ENCODE assay signal across 11 cellular contexts in the genomic region with DNA sequence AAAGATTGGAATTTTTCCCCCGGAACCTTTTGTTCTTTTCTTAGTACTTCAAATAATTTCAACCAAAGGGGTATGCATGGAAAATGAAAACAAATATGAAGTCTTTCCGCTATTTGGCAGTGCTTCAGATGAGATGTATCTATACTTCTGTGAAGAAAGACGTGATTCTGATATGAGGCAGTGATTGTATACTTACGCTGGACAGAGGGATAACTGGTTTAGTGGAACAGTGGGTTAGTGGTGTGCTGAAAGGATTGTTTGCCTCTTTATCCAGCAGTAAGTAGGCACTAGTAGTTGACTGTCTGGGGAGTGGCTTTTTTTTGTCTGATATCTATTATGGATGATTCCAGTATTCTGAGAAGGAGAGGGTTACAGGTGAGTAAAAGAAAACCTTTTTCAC.
DNase-seq lines count a peak whose midpoint lies in the region; ATAC-seq and TF ChIP-seq lines count a peak whose summit lies in the region.
"Had no signal": no experiment of that assay in that cellular context is flagged by ENCODE, and none has a peak within 500 bp of the region (broad histone marks: within the 10 kb centered on the region; RNA-seq: fewer than 3 reads in every experiment).

No MANE protein-coding gene starts in this region.

- H3K4me3 ChIP-seq in heart left ventricle (peak overlapping the region in 8 of 12 donors; percentile 14 to 50 (median 32)), upper lobe of left lung (peak overlapping the region in 3 of 4 donors; percentile 19 to 37 (median 36))

- H3K4me1 ChIP-seq in heart left ventricle = peaks cover 0 to 33% (median 9%) of the 10 kb centered on the region in 12 donors
- peaks cover 0 to 4% (median 2%) of the 10 kb centered on the region in 4 donors for H3K4me1 ChIP-seq in upper lobe of left lung

- H3K27ac Mint-ChIP-seq in activated T-helper 17 cell treated with anti-CD3 and anti-CD28 coated beads, Interleukin-2, amount 50 U/mL, for 72 hours = peak overlapping the region; percentile 47
- H3K27ac Mint-ChIP-seq: effector memory CD8-positive, alpha-beta T cell had no signal

- H3K4me3 Mint-ChIP-seq in activated T-helper 17 cell treated with anti-CD3 and anti-CD28 coated beads, Interleukin-2, amount 50 U/mL, for 72 hours = peak overlapping the region; percentile 69
- H3K4me3 Mint-ChIP-seq: effector memory CD8-positive, alpha-beta T cell had no signal

- no peak overlapping the region for H3K27ac ChIP-seq in heart left ventricle
- no peak overlapping the region for H3K27ac ChIP-seq in upper lobe of left lung

- intact Hi-C loops in heart left ventricle (cut with DNase I) (no loop called here), Right ventricle myocardium inferior (cut with DNase I) (no loop called here)

- H3K36me3 ChIP-seq in heart left ventricle (no peaks in the 10 kb centered on the region), upper lobe of left lung (no peaks in the 10 kb centered on the region)

- ATAC-seq in heart left ventricle (no peak), Right ventricle myocardium inferior (no peak), upper lobe of left lung (ENCODE audit: low FRiP score in 2 of 2) (no peak), HG02623 (IDR thresholded peaks at IDR 0.05; ENCODE audit: unreplicated experiment) (no peak)
- no peak for ATAC-seq in activated T-helper 17 cell treated with anti-CD3 and anti-CD28 coated beads, Interleukin-2, amount 50 U/mL, for 72 hours (replicated peaks)
- ATAC-seq: effector memory CD8-positive, alpha-beta T cell; Panc1 had no signal

- no peaks in the 10 kb centered on the region for H3K27me3 ChIP-seq in heart left ventricle
- H3K27me3 ChIP-seq in upper lobe of left lung = no peaks in the 10 kb centered on the region

- WGBS in heart left ventricle, 4 donors = 57 to 66% (median 62%) methylated on average over 4 of the region's 4 CpGs
- WGBS in upper lobe of left lung, 2 donors = 37 to 59% methylated on average over 4 of the region's 4 CpGs

- H3K27me3 Mint-ChIP-seq in activated T-helper 17 cell treated with anti-CD3 and anti-CD28 coated beads, Interleukin-2, amount 50 U/mL, for 72 hours = no peaks in the 10 kb centered on the region
- H3K27me3 Mint-ChIP-seq: effector memory CD8-positive, alpha-beta T cell had no signal

- no peak for TF ChIP-seq EP300 in upper lobe of left lung (IDR thresholded peaks at IDR 0.05)

- H3K36me3 Mint-ChIP-seq in activated T-helper 17 cell treated with anti-CD3 and anti-CD28 coated beads, Interleukin-2, amount 50 U/mL, for 72 hours (ENCODE audit: low read depth) = no peaks in the 10 kb centered on the region

- H3K4me1 Mint-ChIP-seq in activated T-helper 17 cell treated with anti-CD3 and anti-CD28 coated beads, Interleukin-2, amount 50 U/mL, for 72 hours = peaks cover 35% of the 10 kb centered on the region

- TF ChIP-seq CTCF in heart left ventricle (IDR thresholded peaks at IDR 0.05) = no peak
- TF ChIP-seq CTCF in upper lobe of left lung (IDR thresholded peaks at IDR 0.05) = no peak

- DNase-seq in heart left ventricle (no peak), Right ventricle myocardium inferior (ENCODE audit: missing footprints) (no peak), iris pigment epithelial cell (ENCODE audit: low read depth) (peak; percentile 50), upper lobe of left lung (no peak), T1000 (lab: John Stamatoyannopoulos, UW) (no peak), AML-193 (lab: John Stamatoyannopoulos, UW) (no peak)
- DNase-seq: effector memory CD8-positive, alpha-beta T cell; islet precursor cell had no signal

- no peak for TF ChIP-seq POLR2A in heart left ventricle (IDR thresholded peaks at IDR 0.05)
- TF ChIP-seq POLR2A in upper lobe of left lung (IDR thresholded peaks at IDR 0.05) = no peak

- no peaks in the 10 kb centered on the region for H3K9me3 ChIP-seq in heart left ventricle
- no peaks in the 10 kb centered on the region for H3K9me3 ChIP-seq in upper lobe of left lung

- H3K9me3 Mint-ChIP-seq in activated T-helper 17 cell treated with anti-CD3 and anti-CD28 coated beads, Interleukin-2, amount 50 U/mL, for 72 hours = no peaks in the 10 kb centered on the region
- H3K9me3 Mint-ChIP-seq: effector memory CD8-positive, alpha-beta T cell had no signal
